8 cellular contexts compared by ENCODE assay signal in genomic region chr9:21803674-21804048, GRCh38. TPM values are rescaled to one million over a fixed set of nuclear protein-coding genes. Genes with fewer than 3 reads are reported as not detected.
DNase-seq lines count a peak whose midpoint lies in the region; ATAC-seq and TF ChIP-seq lines count a peak whose summit lies in the region.

No MANE protein-coding gene starts in this region.

- CTCF ChIA-PET in PC-3 (lab: Charles Lee): no interaction called here

- no peak overlapping the region for H2BK12ac ChIP-seq in trophoblast cell (ENCODE audit: low read length)

- H3K9me2 ChIP-seq in PC-3 (replicated peaks; ENCODE audit: low read length): no peaks in the 10 kb centered on the region

- H3K14ac ChIP-seq in trophoblast cell (ENCODE audit: low read length): no peak overlapping the region

- H3K4me2 ChIP-seq in PC-3 (ENCODE audit: low read length): peak overlapping the region; percentile 91
- H3K4me2 ChIP-seq in trophoblast cell (ENCODE audit: low read length): peak overlapping the region; percentile 59

- no peak overlapping the region for H2BK120ac ChIP-seq in trophoblast cell (ENCODE audit: insufficient read depth, low read length, poor library complexity)

- H3K4me3 ChIP-seq in PC-3 (ENCODE audit: low read length) (peak overlapping the region; percentile 94), esophagus muscularis mucosa (peak overlapping the region; percentile 81 to 96 (median 82)), trophoblast cell (ENCODE audit: low read depth, low read length) (no peak overlapping the region)

- no peak overlapping the region for H4K91ac ChIP-seq in trophoblast cell (ENCODE audit: low read depth, low read length)

- no peak for TF ChIP-seq CTCF in PC-3 (conservative IDR thresholded peaks at IDR 0.05; ENCODE audit: low read depth, low read length)
- no peak for TF ChIP-seq CTCF in esophagus muscularis mucosa (IDR thresholded peaks at IDR 0.05)

- H3K9me3 ChIP-seq in PC-3 (ENCODE audit: low read length) (no peaks in the 10 kb centered on the region), esophagus muscularis mucosa (no peaks in the 10 kb centered on the region), trophoblast cell (ENCODE audit: insufficient read depth, low read depth, low read length) (no peaks in the 10 kb centered on the region)

- DNase-seq in EH (ENCODE audit: low read depth): peak; percentile 23
- DNase-seq in PC-3: no peak
- no peak for DNase-seq in esophagus muscularis mucosa (ENCODE audit: extremely low spot score)
- no peak for DNase-seq in trophoblast cell
- no peak for DNase-seq in SW480 (ENCODE audit: low spot score)
- DNase-seq in NK-92 (lab: John Stamatoyannopoulos, UW; ENCODE audit: unreplicated experiment): no peak

- H3K79me1 ChIP-seq in trophoblast cell (ENCODE audit: low read length): peaks cover 17% of the 10 kb centered on the region

- ATAC-seq in PC-3 (no peak), HG03571 (IDR thresholded peaks at IDR 0.05; ENCODE audit: unreplicated experiment) (no peak), GM21367 (IDR thresholded peaks at IDR 0.05; ENCODE audit: unreplicated experiment) (no peak)

- H2AFZ ChIP-seq in PC-3 (ENCODE audit: low read length) (peak overlapping the region; percentile 96; the same call in 1 of the 2 replicates), trophoblast cell (ENCODE audit: insufficient read depth, low read length, poor library complexity) (no peak overlapping the region)

- no peak overlapping the region for H3K23ac ChIP-seq in trophoblast cell (ENCODE audit: low read length)

- WGBS in esophagus muscularis mucosa: 37% methylated on average over 9 of the region's 9 CpGs
- WGBS in trophoblast cell (ENCODE audit: extremely low coverage, insufficient coverage, insufficient read length): no CpG with 5 or more reads among the region's 9 CpGs

- H2BK5ac ChIP-seq in trophoblast cell (ENCODE audit: low read depth, low read length, poor library complexity): no peak overlapping the region

- no TSS peak for BruUV-seq in PC-3 (replicated peaks; lab: Mats Ljungman, UMichigan)

- no peak overlapping the region for H4K8ac ChIP-seq in trophoblast cell (ENCODE audit: low read depth, low read length)

- H3K4me1 ChIP-seq in PC-3 (ENCODE audit: insufficient read depth, low read length) (peaks cover 30% of the 10 kb centered on the region), esophagus muscularis mucosa (peaks cover 28 to 54% (median 51%) of the 10 kb centered on the region in 4 donors), trophoblast cell (ENCODE audit: control insufficient read depth in 1 of 2, insufficient read depth in 2 of 2, low read length in 2 of 2) (peaks cover 4 to 14% of the 10 kb centered on the region in 2 experiments)

- no peak overlapping the region for H2AK5ac ChIP-seq in trophoblast cell (ENCODE audit: low read length)

- H3K36me3 ChIP-seq in PC-3 (ENCODE audit: low read depth, low read length) (peaks cover 11% of the 10 kb centered on the region; the same call in 1 of the 2 replicates), esophagus muscularis mucosa (peaks cover 0 to 13% (median 2%) of the 10 kb centered on the region in 4 donors), trophoblast cell (ENCODE audit: control insufficient read depth in 1 of 2, insufficient read depth in 2 of 2, low read length in 2 of 2) (peaks cover 2 to 12% of the 10 kb centered on the region in 2 experiments)

- peaks cover 75% of the 10 kb centered on the region for H3K79me2 ChIP-seq in PC-3 (ENCODE audit: low read length)
- peaks cover 23% of the 10 kb centered on the region for H3K79me2 ChIP-seq in trophoblast cell (ENCODE audit: control insufficient read depth, insufficient read depth, low read length, poor library complexity)

- H3K18ac ChIP-seq in trophoblast cell (ENCODE audit: low read length): no peak overlapping the region

- TF ChIP-seq POLR2A in esophagus muscularis mucosa (IDR thresholded peaks at IDR 0.05; ENCODE audit: low read depth): no peak

- POLR2A ChIA-PET in PC-3 (lab: Charles Lee; ENCODE audit: unreplicated experiment): no interaction called here

- no peak for TF ChIP-seq EP300 in esophagus muscularis mucosa (IDR thresholded peaks at IDR 0.05)

- H3K27me3 ChIP-seq in PC-3 (ENCODE audit: low read length) (no peaks in the 10 kb centered on the region), esophagus muscularis mucosa (no peaks in the 10 kb centered on the region), trophoblast cell (ENCODE audit: insufficient read depth, low read length) (no peaks in the 10 kb centered on the region)

- no peaks in the 10 kb centered on the region for H3F3A ChIP-seq in PC-3 (ENCODE audit: low read length, unreplicated experiment)

- peak overlapping the region; percentile 64 for H3K4ac ChIP-seq in trophoblast cell (ENCODE audit: low read depth, low read length)

- peak overlapping the region; percentile 94 for H3K9ac ChIP-seq in PC-3 (ENCODE audit: low read length)
- peak overlapping the region; percentile 78 for H3K9ac ChIP-seq in trophoblast cell (ENCODE audit: low read length)

- intact Hi-C loops in PC-3 (cut with micrococcal nuclease): no loop called here
- intact Hi-C loops in esophagus muscularis mucosa (cut with DNase I): no loop called here

- H3K27ac ChIP-seq in PC-3 (ENCODE audit: low read length): peak overlapping the region; percentile 55
- peak overlapping the region; percentile 87 to 93 (median 90) for H3K27ac ChIP-seq in esophagus muscularis mucosa (replicated peaks in 1 of 4)
- peak overlapping the region; percentile 94 for H3K27ac ChIP-seq in trophoblast cell (ENCODE audit: low read depth, low read length)

- peak overlapping the region; percentile 47 for H4K12ac ChIP-seq in trophoblast cell (ENCODE audit: low read depth, low read length)

- H4K20me1 ChIP-seq in PC-3 (ENCODE audit: low read length): peaks cover 34% of the 10 kb centered on the region

RNA-seq across cellular contexts. Expression of gene MTAP, which starts 1.2 kb away (rescaled TPM):
- total RNA-seq in PC-3 (2014; rRNA removed): 33.7 and 34.7 TPM in 2 replicates
- total RNA-seq in esophagus muscularis mucosa: 10 to 100 TPM; 18.1 to 26.0 (median 22.1) TPM
- polyA plus RNA-seq in trophoblast cell (2013): 37.1 and 37.8 TPM in 2 replicates
